In genomic region chr17:42517516-42517915, GRCh38 we compare ENCODE assay signal across 1 cellular context.
TF ChIP-seq lines count a peak whose summit lies in the region.

No MANE protein-coding gene starts in this region.

TF ChIP-seq in GM12878, 131 proteins besides CTCF, POLR2A, EP300 and RAD21 (continued from another document and continues in another):
- TF ChIP-seq, protein P1, sequence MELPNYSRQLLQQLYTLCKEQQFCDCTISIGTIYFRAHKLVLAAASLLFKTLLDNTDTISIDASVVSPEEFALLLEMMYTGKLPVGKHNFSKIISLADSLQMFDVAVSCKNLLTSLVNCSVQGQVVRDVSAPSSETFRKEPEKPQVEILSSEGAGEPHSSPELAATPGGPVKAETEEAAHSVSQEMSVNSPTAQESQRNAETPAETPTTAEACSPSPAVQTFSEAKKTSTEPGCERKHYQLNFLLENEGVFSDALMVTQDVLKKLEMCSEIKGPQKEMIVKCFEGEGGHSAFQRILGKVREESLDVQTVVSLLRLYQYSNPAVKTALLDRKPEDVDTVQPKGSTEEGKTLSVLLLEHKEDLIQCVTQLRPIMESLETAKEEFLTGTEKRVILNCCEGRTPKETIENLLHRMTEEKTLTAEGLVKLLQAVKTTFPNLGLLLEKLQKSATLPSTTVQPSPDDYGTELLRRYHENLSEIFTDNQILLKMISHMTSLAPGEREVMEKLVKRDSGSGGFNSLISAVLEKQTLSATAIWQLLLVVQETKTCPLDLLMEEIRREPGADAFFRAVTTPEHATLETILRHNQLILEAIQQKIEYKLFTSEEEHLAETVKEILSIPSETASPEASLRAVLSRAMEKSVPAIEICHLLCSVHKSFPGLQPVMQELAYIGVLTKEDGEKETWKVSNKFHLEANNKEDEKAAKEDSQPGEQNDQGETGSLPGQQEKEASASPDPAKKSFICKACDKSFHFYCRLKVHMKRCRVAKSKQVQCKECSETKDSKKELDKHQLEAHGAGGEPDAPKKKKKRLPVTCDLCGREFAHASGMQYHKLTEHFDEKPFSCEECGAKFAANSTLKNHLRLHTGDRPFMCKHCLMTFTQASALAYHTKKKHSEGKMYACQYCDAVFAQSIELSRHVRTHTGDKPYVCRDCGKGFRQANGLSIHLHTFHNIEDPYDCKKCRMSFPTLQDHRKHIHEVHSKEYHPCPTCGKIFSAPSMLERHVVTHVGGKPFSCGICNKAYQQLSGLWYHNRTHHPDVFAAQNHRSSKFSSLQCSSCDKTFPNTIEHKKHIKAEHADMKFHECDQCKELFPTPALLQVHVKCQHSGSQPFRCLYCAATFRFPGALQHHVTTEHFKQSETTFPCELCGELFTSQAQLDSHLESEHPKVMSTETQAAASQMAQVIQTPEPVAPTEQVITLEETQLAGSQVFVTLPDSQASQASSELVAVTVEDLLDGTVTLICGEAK (IDR thresholded peaks at IDR 0.05; ENCODE audit: borderline replicate concordance): no peak
- TF ChIP-seq NRF1 (conservative IDR thresholded peaks at IDR 0.05; ENCODE audit: low read depth, low read length) (no peak), NR2C1 (IDR thresholded peaks at IDR 0.05) (no peak), GATAD2B (conservative IDR thresholded peaks at IDR 0.05; ENCODE audit: low read depth) (no peak), CHD2 (IDR thresholded peaks at IDR 0.05; ENCODE audit: borderline replicate concordance, low read depth, low read length) (peak; percentile 47; the same call in 1 of the 2 replicates), IRF3 (IDR thresholded peaks at IDR 0.05) (no peak), PAX8 (IDR thresholded peaks at IDR 0.05) (no peak), SREBF1 (IDR thresholded peaks at IDR 0.05; ENCODE audit: low read length) (no peak), RBBP5 (conservative IDR thresholded peaks at IDR 0.05) (no peak), HDAC2 (IDR thresholded peaks at IDR 0.05) (no peak), SIX5 (IDR thresholded peaks at IDR 0.05; ENCODE audit: low read depth, low read length, severe bottlenecking) (no peak), CBX3 (IDR thresholded peaks at IDR 0.05; ENCODE audit: borderline replicate concordance, low read depth) (no peak), HCFC1 (IDR thresholded peaks at IDR 0.05; ENCODE audit: low read length) (no peak), FOXM1 (IDR thresholded peaks at IDR 0.05; ENCODE audit: low read depth, low read length) (no peak), SMARCA5 (IDR thresholded peaks at IDR 0.05) (peak; percentile 77; the same call in 1 of the 2 replicates), MEF2A (IDR thresholded peaks at IDR 0.05; ENCODE audit: insufficient read depth, low read depth, low read length) (no peak), RCOR1 (conservative IDR thresholded peaks at IDR 0.05; ENCODE audit: low read depth, low read length) (no peak), BMI1 (IDR thresholded peaks at IDR 0.05; ENCODE audit: borderline replicate concordance) (no peak), BHLHE40 (IDR thresholded peaks at IDR 0.05; ENCODE audit: borderline replicate concordance in 1 of 2, low read depth in 2 of 2, low read length in 1 of 2) (peak; percentile 21 to 40; a peak in 1 of 4 replicates), SMAD1 (IDR thresholded peaks at IDR 0.05; ENCODE audit: low read depth, partially characterized antibody) (no peak), BCLAF1 (IDR thresholded peaks at IDR 0.05) (no peak), ZNF217 (IDR thresholded peaks at IDR 0.05) (no peak), RFX5 (IDR thresholded peaks at IDR 0.05; ENCODE audit: low read depth, low read length) (no peak), PAX5 (IDR thresholded peaks at IDR 0.05; ENCODE audit: borderline replicate concordance, low read depth, low read length) (no peak), BACH1 (IDR thresholded peaks at IDR 0.05; ENCODE audit: borderline replicate concordance) (peak; percentile 39; the same call in 1 of the 2 replicates), TAF1 (IDR thresholded peaks at IDR 0.05; ENCODE audit: borderline replicate concordance, low read depth, low read length) (no peak), HDAC6 (IDR thresholded peaks at IDR 0.05; ENCODE audit: unreplicated experiment) (no peak), SMAD5 (IDR thresholded peaks at IDR 0.05; ENCODE audit: low read depth) (no peak), GABPA (IDR thresholded peaks at IDR 0.05; ENCODE audit: low read depth) (no peak), RELA (IDR thresholded peaks at IDR 0.05; ENCODE audit: borderline replicate concordance, partially characterized antibody) (no peak), CREM (IDR thresholded peaks at IDR 0.05; ENCODE audit: low read depth) (no peak), CEBPB (IDR thresholded peaks at IDR 0.05; ENCODE audit: borderline replicate concordance in 1 of 2, low read depth in 2 of 2, low read length in 2 of 2) (no peak), SRF (IDR thresholded peaks at IDR 0.05; ENCODE audit: low read depth in 2 of 2, low read length in 2 of 2) (no peak), POLR2AphosphoS5 (IDR thresholded peaks at IDR 0.05; ENCODE audit: low read length) (no peak), SMC3 (IDR thresholded peaks at IDR 0.05; ENCODE audit: borderline replicate concordance, low read length) (peak; percentile 81), MTA3 (IDR thresholded peaks at IDR 0.05; ENCODE audit: borderline replicate concordance, low read length) (no peak), TCF12 (IDR thresholded peaks at IDR 0.05; ENCODE audit: low read depth, low read length) (no peak), RB1 (IDR thresholded peaks at IDR 0.05; ENCODE audit: borderline replicate concordance) (peak; percentile 57; the same call in 1 of the 2 replicates), IKZF2 (IDR thresholded peaks at IDR 0.05) (no peak), USF1 (IDR thresholded peaks at IDR 0.05; ENCODE audit: borderline replicate concordance, extremely low read length, insufficient read depth, low read depth, low read length) (no peak), MYC (IDR thresholded peaks at IDR 0.05; ENCODE audit: insufficient read depth, insufficient read length, insufficient replicate concordance, low read length, severe bottlenecking) (no peak), ESRRA (IDR thresholded peaks at IDR 0.05; ENCODE audit: low read length) (no peak)
- TF ChIP-seq, protein P2, sequence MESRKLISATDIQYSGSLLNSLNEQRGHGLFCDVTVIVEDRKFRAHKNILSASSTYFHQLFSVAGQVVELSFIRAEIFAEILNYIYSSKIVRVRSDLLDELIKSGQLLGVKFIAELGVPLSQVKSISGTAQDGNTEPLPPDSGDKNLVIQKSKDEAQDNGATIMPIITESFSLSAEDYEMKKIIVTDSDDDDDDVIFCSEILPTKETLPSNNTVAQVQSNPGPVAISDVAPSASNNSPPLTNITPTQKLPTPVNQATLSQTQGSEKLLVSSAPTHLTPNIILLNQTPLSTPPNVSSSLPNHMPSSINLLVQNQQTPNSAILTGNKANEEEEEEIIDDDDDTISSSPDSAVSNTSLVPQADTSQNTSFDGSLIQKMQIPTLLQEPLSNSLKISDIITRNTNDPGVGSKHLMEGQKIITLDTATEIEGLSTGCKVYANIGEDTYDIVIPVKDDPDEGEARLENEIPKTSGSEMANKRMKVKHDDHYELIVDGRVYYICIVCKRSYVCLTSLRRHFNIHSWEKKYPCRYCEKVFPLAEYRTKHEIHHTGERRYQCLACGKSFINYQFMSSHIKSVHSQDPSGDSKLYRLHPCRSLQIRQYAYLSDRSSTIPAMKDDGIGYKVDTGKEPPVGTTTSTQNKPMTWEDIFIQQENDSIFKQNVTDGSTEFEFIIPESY (IDR thresholded peaks at IDR 0.05): no peak
- TF ChIP-seq, protein P3, sequence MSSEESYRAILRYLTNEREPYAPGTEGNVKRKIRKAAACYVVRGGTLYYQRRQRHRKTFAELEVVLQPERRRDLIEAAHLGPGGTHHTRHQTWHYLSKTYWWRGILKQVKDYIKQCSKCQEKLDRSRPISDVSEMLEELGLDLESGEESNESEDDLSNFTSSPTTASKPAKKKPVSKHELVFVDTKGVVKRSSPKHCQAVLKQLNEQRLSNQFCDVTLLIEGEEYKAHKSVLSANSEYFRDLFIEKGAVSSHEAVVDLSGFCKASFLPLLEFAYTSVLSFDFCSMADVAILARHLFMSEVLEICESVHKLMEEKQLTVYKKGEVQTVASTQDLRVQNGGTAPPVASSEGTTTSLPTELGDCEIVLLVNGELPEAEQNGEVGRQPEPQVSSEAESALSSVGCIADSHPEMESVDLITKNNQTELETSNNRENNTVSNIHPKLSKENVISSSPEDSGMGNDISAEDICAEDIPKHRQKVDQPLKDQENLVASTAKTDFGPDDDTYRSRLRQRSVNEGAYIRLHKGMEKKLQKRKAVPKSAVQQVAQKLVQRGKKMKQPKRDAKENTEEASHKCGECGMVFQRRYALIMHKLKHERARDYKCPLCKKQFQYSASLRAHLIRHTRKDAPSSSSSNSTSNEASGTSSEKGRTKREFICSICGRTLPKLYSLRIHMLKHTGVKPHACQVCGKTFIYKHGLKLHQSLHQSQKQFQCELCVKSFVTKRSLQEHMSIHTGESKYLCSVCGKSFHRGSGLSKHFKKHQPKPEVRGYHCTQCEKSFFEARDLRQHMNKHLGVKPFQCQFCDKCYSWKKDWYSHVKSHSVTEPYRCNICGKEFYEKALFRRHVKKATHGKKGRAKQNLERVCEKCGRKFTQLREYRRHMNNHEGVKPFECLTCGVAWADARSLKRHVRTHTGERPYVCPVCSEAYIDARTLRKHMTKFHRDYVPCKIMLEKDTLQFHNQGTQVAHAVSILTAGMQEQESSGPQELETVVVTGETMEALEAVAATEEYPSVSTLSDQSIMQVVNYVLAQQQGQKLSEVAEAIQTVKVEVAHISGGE (CRISPR knock-in tag; IDR thresholded peaks at IDR 0.05): no peak
- TF ChIP-seq, protein P4, sequence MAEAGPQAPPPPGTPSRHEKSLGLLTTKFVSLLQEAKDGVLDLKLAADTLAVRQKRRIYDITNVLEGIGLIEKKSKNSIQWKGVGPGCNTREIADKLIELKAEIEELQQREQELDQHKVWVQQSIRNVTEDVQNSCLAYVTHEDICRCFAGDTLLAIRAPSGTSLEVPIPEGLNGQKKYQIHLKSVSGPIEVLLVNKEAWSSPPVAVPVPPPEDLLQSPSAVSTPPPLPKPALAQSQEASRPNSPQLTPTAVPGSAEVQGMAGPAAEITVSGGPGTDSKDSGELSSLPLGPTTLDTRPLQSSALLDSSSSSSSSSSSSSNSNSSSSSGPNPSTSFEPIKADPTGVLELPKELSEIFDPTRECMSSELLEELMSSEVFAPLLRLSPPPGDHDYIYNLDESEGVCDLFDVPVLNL (IDR thresholded peaks at IDR 0.05; ENCODE audit: low read depth, low read length): no peak
- TF ChIP-seq, protein P5, sequence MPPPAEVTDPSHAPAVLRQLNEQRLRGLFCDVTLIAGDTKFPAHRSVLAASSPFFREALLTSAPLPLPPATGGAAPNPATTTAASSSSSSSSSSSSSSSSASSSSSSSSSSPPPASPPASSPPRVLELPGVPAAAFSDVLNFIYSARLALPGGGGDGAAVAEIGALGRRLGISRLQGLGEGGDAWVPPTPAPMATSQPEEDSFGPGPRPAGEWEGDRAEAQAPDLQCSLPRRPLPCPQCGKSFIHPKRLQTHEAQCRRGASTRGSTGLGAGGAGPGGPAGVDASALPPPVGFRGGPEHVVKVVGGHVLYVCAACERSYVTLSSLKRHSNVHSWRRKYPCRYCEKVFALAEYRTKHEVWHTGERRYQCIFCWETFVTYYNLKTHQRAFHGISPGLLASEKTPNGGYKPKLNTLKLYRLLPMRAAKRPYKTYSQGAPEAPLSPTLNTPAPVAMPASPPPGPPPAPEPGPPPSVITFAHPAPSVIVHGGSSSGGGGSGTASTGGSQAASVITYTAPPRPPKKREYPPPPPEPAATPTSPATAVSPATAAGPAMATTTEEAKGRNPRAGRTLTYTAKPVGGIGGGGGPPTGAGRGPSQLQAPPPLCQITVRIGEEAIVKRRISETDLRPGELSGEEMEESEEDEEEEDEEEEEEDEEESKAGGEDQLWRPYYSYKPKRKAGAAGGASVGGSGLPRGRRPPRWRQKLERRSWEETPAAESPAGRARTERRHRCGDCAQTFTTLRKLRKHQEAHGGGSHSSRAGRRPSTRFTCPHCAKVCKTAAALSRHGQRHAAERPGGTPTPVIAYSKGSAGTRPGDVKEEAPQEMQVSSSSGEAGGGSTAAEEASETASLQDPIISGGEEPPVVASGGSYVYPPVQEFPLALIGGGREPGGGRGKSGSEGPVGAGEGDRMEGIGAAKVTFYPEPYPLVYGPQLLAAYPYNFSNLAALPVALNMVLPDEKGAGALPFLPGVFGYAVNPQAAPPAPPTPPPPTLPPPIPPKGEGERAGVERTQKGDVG (CRISPR knock-in tag; IDR thresholded peaks at IDR 0.05): no peak
